Comparison of ENCODE assay signal across 1 cellular context in the genomic region with DNA sequence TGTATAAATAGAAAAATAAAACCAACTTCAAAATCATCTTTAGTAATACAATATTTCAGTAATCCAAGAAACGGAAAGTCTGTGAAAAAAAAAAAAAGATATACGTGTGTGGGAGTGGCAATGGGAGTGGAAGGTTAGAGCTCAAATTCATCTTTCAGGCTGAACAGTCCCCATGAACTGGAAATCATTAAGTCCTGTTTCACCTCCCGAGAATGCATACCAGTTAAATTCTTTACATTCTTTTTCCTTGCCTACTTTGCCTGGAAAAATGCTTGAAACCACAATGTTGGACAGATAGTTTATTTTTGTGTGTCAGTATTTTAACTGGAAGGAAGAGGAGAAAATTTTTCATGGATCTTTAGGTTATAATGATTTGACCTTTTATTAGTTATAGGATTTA.
TF ChIP-seq lines count a peak whose summit lies in the region.

No MANE protein-coding gene starts in this region.

TF ChIP-seq in GM23338, 12 proteins besides CTCF, POLR2A, EP300 and RAD21 (continued from another document):
- TF ChIP-seq, protein P1, sequence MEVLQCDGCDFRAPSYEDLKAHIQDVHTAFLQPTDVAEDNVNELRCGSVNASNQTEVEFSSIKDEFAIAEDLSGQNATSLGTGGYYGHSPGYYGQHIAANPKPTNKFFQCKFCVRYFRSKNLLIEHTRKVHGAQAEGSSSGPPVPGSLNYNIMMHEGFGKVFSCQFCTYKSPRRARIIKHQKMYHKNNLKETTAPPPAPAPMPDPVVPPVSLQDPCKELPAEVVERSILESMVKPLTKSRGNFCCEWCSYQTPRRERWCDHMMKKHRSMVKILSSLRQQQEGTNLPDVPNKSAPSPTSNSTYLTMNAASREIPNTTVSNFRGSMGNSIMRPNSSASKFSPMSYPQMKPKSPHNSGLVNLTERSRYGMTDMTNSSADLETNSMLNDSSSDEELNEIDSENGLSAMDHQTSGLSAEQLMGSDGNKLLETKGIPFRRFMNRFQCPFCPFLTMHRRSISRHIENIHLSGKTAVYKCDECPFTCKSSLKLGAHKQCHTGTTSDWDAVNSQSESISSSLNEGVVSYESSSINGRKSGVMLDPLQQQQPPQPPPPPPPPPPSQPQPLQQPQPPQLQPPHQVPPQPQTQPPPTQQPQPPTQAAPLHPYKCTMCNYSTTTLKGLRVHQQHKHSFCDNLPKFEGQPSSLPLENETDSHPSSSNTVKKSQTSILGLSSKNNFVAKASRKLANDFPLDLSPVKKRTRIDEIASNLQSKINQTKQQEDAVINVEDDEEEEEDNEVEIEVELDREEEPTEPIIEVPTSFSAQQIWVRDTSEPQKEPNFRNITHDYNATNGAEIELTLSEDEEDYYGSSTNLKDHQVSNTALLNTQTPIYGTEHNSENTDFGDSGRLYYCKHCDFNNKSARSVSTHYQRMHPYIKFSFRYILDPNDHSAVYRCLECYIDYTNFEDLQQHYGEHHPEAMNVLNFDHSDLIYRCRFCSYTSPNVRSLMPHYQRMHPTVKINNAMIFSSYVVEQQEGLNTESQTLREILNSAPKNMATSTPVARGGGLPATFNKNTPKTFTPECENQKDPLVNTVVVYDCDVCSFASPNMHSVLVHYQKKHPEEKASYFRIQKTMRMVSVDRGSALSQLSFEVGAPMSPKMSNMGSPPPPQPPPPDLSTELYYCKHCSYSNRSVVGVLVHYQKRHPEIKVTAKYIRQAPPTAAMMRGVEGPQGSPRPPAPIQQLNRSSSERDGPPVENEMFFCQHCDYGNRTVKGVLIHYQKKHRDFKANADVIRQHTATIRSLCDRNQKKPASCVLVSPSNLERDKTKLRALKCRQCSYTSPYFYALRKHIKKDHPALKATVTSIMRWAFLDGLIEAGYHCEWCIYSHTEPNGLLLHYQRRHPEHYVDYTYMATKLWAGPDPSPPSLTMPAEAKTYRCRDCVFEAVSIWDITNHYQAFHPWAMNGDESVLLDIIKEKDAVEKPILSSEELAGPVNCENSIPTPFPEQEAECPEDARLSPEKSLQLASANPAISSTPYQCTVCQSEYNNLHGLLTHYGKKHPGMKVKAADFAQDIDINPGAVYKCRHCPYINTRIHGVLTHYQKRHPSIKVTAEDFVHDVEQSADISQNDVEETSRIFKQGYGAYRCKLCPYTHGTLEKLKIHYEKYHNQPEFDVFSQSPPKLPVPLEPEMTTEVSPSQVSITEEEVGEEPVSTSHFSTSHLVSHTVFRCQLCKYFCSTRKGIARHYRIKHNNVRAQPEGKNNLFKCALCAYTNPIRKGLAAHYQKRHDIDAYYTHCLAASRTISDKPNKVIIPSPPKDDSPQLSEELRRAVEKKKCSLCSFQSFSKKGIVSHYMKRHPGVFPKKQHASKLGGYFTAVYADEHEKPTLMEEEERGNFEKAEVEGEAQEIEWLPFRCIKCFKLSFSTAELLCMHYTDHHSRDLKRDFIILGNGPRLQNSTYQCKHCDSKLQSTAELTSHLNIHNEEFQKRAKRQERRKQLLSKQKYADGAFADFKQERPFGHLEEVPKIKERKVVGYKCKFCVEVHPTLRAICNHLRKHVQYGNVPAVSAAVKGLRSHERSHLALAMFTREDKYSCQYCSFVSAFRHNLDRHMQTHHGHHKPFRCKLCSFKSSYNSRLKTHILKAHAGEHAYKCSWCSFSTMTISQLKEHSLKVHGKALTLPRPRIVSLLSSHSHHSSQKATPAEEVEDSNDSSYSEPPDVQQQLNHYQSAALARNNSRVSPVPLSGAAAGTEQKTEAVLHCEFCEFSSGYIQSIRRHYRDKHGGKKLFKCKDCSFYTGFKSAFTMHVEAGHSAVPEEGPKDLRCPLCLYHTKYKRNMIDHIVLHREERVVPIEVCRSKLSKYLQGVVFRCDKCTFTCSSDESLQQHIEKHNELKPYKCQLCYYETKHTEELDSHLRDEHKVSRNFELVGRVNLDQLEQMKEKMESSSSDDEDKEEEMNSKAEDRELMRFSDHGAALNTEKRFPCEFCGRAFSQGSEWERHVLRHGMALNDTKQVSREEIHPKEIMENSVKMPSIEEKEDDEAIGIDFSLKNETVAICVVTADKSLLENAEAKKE (CRISPR knock-in tag; IDR thresholded peaks at IDR 0.05): no peak
- TF ChIP-seq ZNF331 (CRISPR knock-in tag; IDR thresholded peaks at IDR 0.05; ENCODE audit: low read depth) (no peak), STAT1 (IDR thresholded peaks at IDR 0.05; ENCODE audit: unreplicated experiment) (no peak), NANOG (IDR thresholded peaks at IDR 0.05; ENCODE audit: borderline replicate concordance) (no peak), CREB1 (CRISPR knock-in tag; IDR thresholded peaks at IDR 0.05; ENCODE audit: low read depth) (no peak)
- TF ChIP-seq, protein P2, sequence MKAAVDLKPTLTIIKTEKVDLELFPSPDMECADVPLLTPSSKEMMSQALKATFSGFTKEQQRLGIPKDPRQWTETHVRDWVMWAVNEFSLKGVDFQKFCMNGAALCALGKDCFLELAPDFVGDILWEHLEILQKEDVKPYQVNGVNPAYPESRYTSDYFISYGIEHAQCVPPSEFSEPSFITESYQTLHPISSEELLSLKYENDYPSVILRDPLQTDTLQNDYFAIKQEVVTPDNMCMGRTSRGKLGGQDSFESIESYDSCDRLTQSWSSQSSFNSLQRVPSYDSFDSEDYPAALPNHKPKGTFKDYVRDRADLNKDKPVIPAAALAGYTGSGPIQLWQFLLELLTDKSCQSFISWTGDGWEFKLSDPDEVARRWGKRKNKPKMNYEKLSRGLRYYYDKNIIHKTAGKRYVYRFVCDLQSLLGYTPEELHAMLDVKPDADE (IDR thresholded peaks at IDR 0.05): no peak
